ENCODE assay signal across 9 cellular contexts in the genomic region with DNA sequence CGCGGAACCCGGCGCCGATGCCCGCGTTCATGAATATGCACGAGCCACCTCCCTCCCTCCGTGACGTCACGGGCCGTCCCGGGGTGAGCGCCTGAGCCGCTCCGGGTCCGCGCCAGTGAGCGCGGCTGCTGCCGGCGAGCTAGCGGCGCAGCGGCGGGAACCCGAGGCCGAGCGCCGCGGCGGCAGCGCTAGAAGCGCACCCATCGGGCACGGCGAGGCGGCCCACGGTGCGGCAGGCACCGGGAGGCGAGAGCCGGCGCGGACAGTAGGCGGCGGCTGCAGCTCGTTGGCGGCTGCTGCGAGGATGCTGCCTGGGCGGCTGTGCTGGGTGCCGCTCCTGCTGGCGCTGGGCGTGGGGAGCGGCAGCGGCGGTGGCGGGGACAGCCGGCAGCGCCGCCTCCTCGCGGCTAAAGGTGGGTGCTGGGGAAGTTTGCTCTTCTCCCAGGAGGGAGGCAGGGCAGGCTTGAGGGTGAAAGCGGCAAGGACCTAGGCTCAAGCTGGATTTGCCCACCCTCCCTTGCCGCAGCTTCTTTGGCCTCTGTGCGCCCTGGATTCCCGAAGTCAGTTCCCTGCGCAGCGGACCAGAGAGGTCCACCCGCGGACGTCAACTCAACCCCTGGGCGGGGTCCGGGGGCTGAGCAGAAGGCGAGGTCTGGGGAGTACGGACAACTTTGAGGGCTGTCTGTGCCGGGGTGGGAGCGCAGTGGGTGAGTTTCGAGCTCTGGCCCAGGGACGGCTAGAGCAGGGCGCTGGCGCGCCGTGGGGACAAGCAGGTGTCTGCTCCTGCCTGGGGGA. TPM values are rescaled to one million over a fixed set of nuclear protein-coding genes. Genes with fewer than 3 reads are reported as not detected.
DNase-seq lines count a peak whose midpoint lies in the region; ATAC-seq and TF ChIP-seq lines count a peak whose summit lies in the region.
"Had no signal": no experiment of that assay in that cellular context is flagged by ENCODE, and none has a peak within 500 bp of the region (broad histone marks: within the 10 kb centered on the region; RNA-seq: fewer than 3 reads in every experiment).

A gene (plus strand): TSS at position 115 of the 795 bp plus-strand sequence.

- intact Hi-C loops in activated CD4-positive, alpha-beta T cell treated with anti-CD3 and anti-CD28 coated beads, Interleukin-2, amount 10 ng/mL, durations not matched to agents 24 days and 14 days (cut with micrococcal nuclease) = loop anchor here (5.0 kb wide), 1 partner anchor 508 kb away; no protein-coding TSS in a partner anchor
- intact Hi-C loops in dendritic cell treated with granulocyte-macrophage colony-stimulating factor and Interleukin-4, amounts not matched to agents 40 ng/mL and 50 ng/mL, for 4 days (cut with micrococcal nuclease) = loop anchor here (5.0 kb wide), 2 partner anchors 508 to 927 kb away; no protein-coding TSS in a partner anchor
- intact Hi-C loops in left lung (cut with DNase I) = no loop called here

- H3K27ac ChIP-seq in left lung = no peak within 1 kb of the TSS
- no peak within 1 kb of the TSS for H3K27ac ChIP-seq in stomach smooth muscle (ENCODE audit: low read length)

- no peak within 1 kb of the TSS for H3K9ac ChIP-seq in stomach smooth muscle (ENCODE audit: low read length in 2 of 2)

- H3K4me1 ChIP-seq in left lung (peaks cover 0 to 18% of the 10 kb centered on the region in 2 donors), stomach smooth muscle (ENCODE audit: control insufficient read depth, insufficient read depth, low read length) (peaks cover 15% of the 10 kb centered on the region)

- H3K9me3 Mint-ChIP-seq in activated CD4-positive, alpha-beta T cell treated with anti-CD3 and anti-CD28 coated beads, Interleukin-2, amount 10 ng/mL, durations not matched to agents 24 days and 14 days = no peaks in the 10 kb centered on the region
- H3K9me3 Mint-ChIP-seq in dendritic cell treated with granulocyte-macrophage colony-stimulating factor and Interleukin-4, amounts not matched to agents 40 ng/mL and 50 ng/mL, for 4 days = no peaks in the 10 kb centered on the region
- H3K9me3 Mint-ChIP-seq: activated naive CD4-positive, alpha-beta T cell treated with anti-CD3 and anti-CD28 coated beads, Interleukin-2, amount 50 U/mL, for 24 hours had no signal

- H3K9me3 ChIP-seq in left lung = no peaks in the 10 kb centered on the region
- H3K9me3 ChIP-seq in stomach smooth muscle (ENCODE audit: control insufficient read depth in 2 of 2, low read length in 2 of 2) = peaks cover 0 to 2% of the 10 kb centered on the region in 2 donors

- H3K4me1 Mint-ChIP-seq in activated CD4-positive, alpha-beta T cell treated with anti-CD3 and anti-CD28 coated beads, Interleukin-2, amount 10 ng/mL, durations not matched to agents 24 days and 14 days = peaks cover 6% of the 10 kb centered on the region
- H3K4me1 Mint-ChIP-seq in dendritic cell treated with granulocyte-macrophage colony-stimulating factor and Interleukin-4, amounts not matched to agents 40 ng/mL and 50 ng/mL, for 4 days (ENCODE audit: low read depth) = peaks cover 18% of the 10 kb centered on the region
- H3K4me1 Mint-ChIP-seq: activated naive CD4-positive, alpha-beta T cell treated with anti-CD3 and anti-CD28 coated beads, Interleukin-2, amount 50 U/mL, for 24 hours had no signal

- H3K36me3 ChIP-seq in left lung = no peaks in the 10 kb centered on the region
- H3K36me3 ChIP-seq in stomach smooth muscle (ENCODE audit: control insufficient read depth in 2 of 2, insufficient read depth in 2 of 2, low read length in 2 of 2) = no peaks in the 10 kb centered on the region

- H3K36me3 Mint-ChIP-seq in activated CD4-positive, alpha-beta T cell treated with anti-CD3 and anti-CD28 coated beads, Interleukin-2, amount 10 ng/mL, durations not matched to agents 24 days and 14 days (ENCODE audit: low read depth) = no peaks in the 10 kb centered on the region
- no peaks in the 10 kb centered on the region for H3K36me3 Mint-ChIP-seq in dendritic cell treated with granulocyte-macrophage colony-stimulating factor and Interleukin-4, amounts not matched to agents 40 ng/mL and 50 ng/mL, for 4 days (ENCODE audit: low read depth)
- H3K36me3 Mint-ChIP-seq: activated naive CD4-positive, alpha-beta T cell treated with anti-CD3 and anti-CD28 coated beads, Interleukin-2, amount 50 U/mL, for 24 hours had no signal

- H3K4me3 Mint-ChIP-seq in activated CD4-positive, alpha-beta T cell treated with anti-CD3 and anti-CD28 coated beads, Interleukin-2, amount 10 ng/mL, durations not matched to agents 24 days and 14 days = peak within 1 kb of the TSS; percentile 37
- peak within 1 kb of the TSS; percentile 61 for H3K4me3 Mint-ChIP-seq in dendritic cell treated with granulocyte-macrophage colony-stimulating factor and Interleukin-4, amounts not matched to agents 40 ng/mL and 50 ng/mL, for 4 days
- H3K4me3 Mint-ChIP-seq: activated naive CD4-positive, alpha-beta T cell treated with anti-CD3 and anti-CD28 coated beads, Interleukin-2, amount 50 U/mL, for 24 hours had no signal

- DNase-seq in activated CD4-positive, alpha-beta T cell treated with anti-CD3 and anti-CD28 coated beads, Interleukin-2, amount 10 ng/mL, durations not matched to agents 24 days and 14 days = peak; percentile 67
- no peak for DNase-seq in activated CD4-positive, alpha-beta T cell treated with anti-CD3 and anti-CD28 coated beads, Interleukin-2, amount 50 U/mL, for 1 hour
- DNase-seq in NOMO-1 treated with DMSO at 0.1 percent for 48 hours (lab: John Stamatoyannopoulos, UW; ENCODE audit: unreplicated experiment) = peak; percentile 83
- DNase-seq in left lung = peak; percentile 38 to 84
- no peak for DNase-seq in activated gamma-delta T cell treated with Interleukin-2 at 50 U/mL for 16 hours

- ATAC-seq in HG03280 (IDR thresholded peaks at IDR 0.05; ENCODE audit: unreplicated experiment) (peak; percentile 56), left lung (peak; percentile 74)

- H3K27me3 Mint-ChIP-seq in activated CD4-positive, alpha-beta T cell treated with anti-CD3 and anti-CD28 coated beads, Interleukin-2, amount 10 ng/mL, durations not matched to agents 24 days and 14 days = peaks cover 48% of the 10 kb centered on the region
- H3K27me3 Mint-ChIP-seq in dendritic cell treated with granulocyte-macrophage colony-stimulating factor and Interleukin-4, amounts not matched to agents 40 ng/mL and 50 ng/mL, for 4 days = peaks cover 64% of the 10 kb centered on the region

- H3K27me3 ChIP-seq in left lung (peaks cover 29 to 71% of the 10 kb centered on the region in 2 donors), stomach smooth muscle (ENCODE audit: control insufficient read depth in 1 of 2, insufficient read depth in 2 of 2, low read length in 2 of 2) (peaks cover 26 to 33% of the 10 kb centered on the region in 2 donors)

- H3K27ac Mint-ChIP-seq in activated CD4-positive, alpha-beta T cell treated with anti-CD3 and anti-CD28 coated beads, Interleukin-2, amount 10 ng/mL, durations not matched to agents 24 days and 14 days = no peak within 1 kb of the TSS
- H3K27ac Mint-ChIP-seq in dendritic cell treated with granulocyte-macrophage colony-stimulating factor and Interleukin-4, amounts not matched to agents 40 ng/mL and 50 ng/mL, for 4 days = no peak within 1 kb of the TSS
- H3K27ac Mint-ChIP-seq: activated naive CD4-positive, alpha-beta T cell treated with anti-CD3 and anti-CD28 coated beads, Interleukin-2, amount 50 U/mL, for 24 hours had no signal

- peak within 1 kb of the TSS; percentile 22 to 32 for H3K4me3 ChIP-seq in left lung
- peak within 1 kb of the TSS; percentile 49 to 72 for H3K4me3 ChIP-seq in stomach smooth muscle (ENCODE audit: low read length in 2 of 2)

- no peak for TF ChIP-seq CTCF in left lung (IDR thresholded peaks at IDR 0.05)

RNA-seq across cellular contexts. Expression of the gene that starts here (rescaled TPM):
- not detected in 2 replicates for total RNA-seq in activated CD4-positive, alpha-beta T cell treated with anti-CD3 and anti-CD28 coated beads, Interleukin-2, amount 10 ng/mL, durations not matched to agents 24 days and 14 days
- total RNA-seq in left lung = 1 to 10 TPM in 1 of 2 donors, under 1 TPM in 1; 0.97 to 1.1 TPM

Comparison
In these comparisons a context has a peak if more than half of its experiments do, and no peak if none do; other contexts are left out.
1. Peak in DNase-seq in activated CD4-positive, alpha-beta T cell treated with anti-CD3 and anti-CD28 coated beads, Interleukin-2, amount 10 ng/mL, durations not matched to agents 24 days and 14 days; RNA of the gene not detected or under 1 TPM.
2. DNase-seq: peak in NOMO-1 treated with DMSO at 0.1 percent for 48 hours (single experiment) and left lung (2 of 2); none in activated CD4-positive, alpha-beta T cell treated with anti-CD3 and anti-CD28 coated beads, Interleukin-2, amount 50 U/mL, for 1 hour (single experiment) and activated gamma-delta T cell treated with Interleukin-2 at 50 U/mL for 16 hours (single experiment).
3. intact Hi-C loops: an anchor here in activated CD4-positive, alpha-beta T cell treated with anti-CD3 and anti-CD28 coated beads, Interleukin-2, amount 10 ng/mL, durations not matched to agents 24 days and 14 days (5.0 kb wide) and dendritic cell treated with granulocyte-macrophage colony-stimulating factor and Interleukin-4, amounts not matched to agents 40 ng/mL and 50 ng/mL, for 4 days (5.0 kb wide); none called in left lung.